In genomic region chr17:28339431-28339830, GRCh38 we compare ENCODE assay signal across 22 cellular contexts. TPM values are rescaled to one million over a fixed set of nuclear protein-coding genes. Genes with fewer than 3 reads are reported as not detected.
"Had no signal": no experiment of that assay in that cellular context is flagged by ENCODE, and none has a peak within 500 bp of the region (broad histone marks: within the 10 kb centered on the region; RNA-seq: fewer than 3 reads in every experiment).

No MANE protein-coding gene starts in this region.

- DNase-seq: activated B cell treated with CpG ODN at 0.5 μM for 24 hours; activated CD4-positive, alpha-beta T cell treated with anti-CD3 and anti-CD28 coated beads for 48 hours; activated CD8-positive, alpha-beta memory T cell treated with anti-CD3 and anti-CD28 coated beads, Interleukin-2, amount 50 U/mL, for 4 hours; activated CD8-positive, alpha-beta T cell treated with anti-CD3 and anti-CD28 coated beads, Interleukin-2, amount 10 ng/mL, durations not matched to agents 7 days and 5 days; activated naive CD8-positive, alpha-beta T cell treated with anti-CD3 and anti-CD28 coated beads for 36 hours; amygdala; brain microvascular endothelial cell; cerebellar nuclear complex; effector memory CD4-positive, alpha-beta T cell; kidney glomerular epithelial cell; lower lobe of right lung; midbrain; right lobe of liver; stimulated activated naive CD8-positive, alpha-beta T cell treated with anti-CD3 and anti-CD28 coated beads, Interleukin-15, amount 100 ng/mL, for 72 hours; testis had no signal

- ATAC-seq: activated CD8-positive, alpha-beta T cell treated with anti-CD3 and anti-CD28 coated beads, Interleukin-2, amount 10 ng/mL, durations not matched to agents 7 days and 5 days; lower lobe of right lung; right lobe of liver; stimulated activated naive CD8-positive, alpha-beta T cell treated with anti-CD3 and anti-CD28 coated beads, Interleukin-15, amount 100 ng/mL, for 72 hours had no signal

- H3K27ac ChIP-seq: testis had no signal

- H3K4me3 ChIP-seq: lower lobe of right lung, right lobe of liver, testis had no signal

- H3K9me3 ChIP-seq: lower lobe of right lung, right lobe of liver, testis had no signal

- H3K27me3 ChIP-seq: brain microvascular endothelial cell, right lobe of liver, testis had no signal

RNA-seq across cellular contexts. Expression of gene SEBOX, which starts 25.6 kb away (rescaled TPM):
- total RNA-seq: activated B cell treated with CpG ODN at 0.5 μM for 24 hours; activated CD8-positive, alpha-beta T cell treated with anti-CD3 and anti-CD28 coated beads, Interleukin-2, amount 10 ng/mL, durations not matched to agents 7 days and 5 days; activated naive CD8-positive, alpha-beta T cell treated with anti-CD3 and anti-CD28 coated beads for 36 hours; epithelial cell of proximal tubule; lower lobe of right lung; myocyte; neural crest cell; osteocyte; pulmonary artery endothelial cell; right lobe of liver; T-helper 2 cell treated with Interferon-gamma antibody and Interleukin-4, amounts not matched to agents 100 ng/mL and 5 ng/mL, for 36 hours; testis; urinary bladder had no signal
- polyA plus RNA-seq: urinary bladder had no signal
